14 cellular contexts compared by ENCODE assay signal in genomic region chr2:67526283-67526682, GRCh38.
DNase-seq lines count a peak whose midpoint lies in the region; TF ChIP-seq lines count a peak whose summit lies in the region.
"Had no signal": no experiment of that assay in that cellular context is flagged by ENCODE, and none has a peak within 500 bp of the region (broad histone marks: within the 10 kb centered on the region; RNA-seq: fewer than 3 reads in every experiment).

No MANE protein-coding gene starts in this region.

- H4K20me1 ChIP-seq in osteoblast (ENCODE audit: insufficient read depth, low read length): no peaks in the 10 kb centered on the region

- H3K4me3 ChIP-seq in NB4 (ENCODE audit: low read depth, low read length) (no peak overlapping the region), fibroblast of mammary gland (ENCODE audit: control insufficient read depth, low read depth, low read length) (no peak overlapping the region), osteoblast (ENCODE audit: insufficient read depth, low read length) (no peak overlapping the region)

- H3K9me3 ChIP-seq in osteoblast (ENCODE audit: low read depth, low read length): no peaks in the 10 kb centered on the region

- H3K36me3 ChIP-seq in osteoblast (ENCODE audit: insufficient read depth, low read length): no peaks in the 10 kb centered on the region

- no peaks in the 10 kb centered on the region for H3K4me1 ChIP-seq in osteoblast (ENCODE audit: insufficient read depth, low read length)

- H3K27ac ChIP-seq in osteoblast (ENCODE audit: low read depth, low read length): peak overlapping the region; percentile 38
- H3K27ac ChIP-seq: RWPE1 had no signal

- H3K27me3 ChIP-seq in osteoblast (ENCODE audit: insufficient read depth, low read length): no peaks in the 10 kb centered on the region

- H3K79me2 ChIP-seq in osteoblast (ENCODE audit: insufficient read depth, low read length): no peaks in the 10 kb centered on the region

- TF ChIP-seq CTCF in NB4 (IDR thresholded peaks at IDR 0.05; ENCODE audit: low read depth, low read length): no peak
- no peak for TF ChIP-seq CTCF in fibroblast of mammary gland (conservative IDR thresholded peaks at IDR 0.05; ENCODE audit: control insufficient read depth, insufficient read depth, low read depth, low read length)
- TF ChIP-seq CTCF in osteoblast (IDR thresholded peaks at IDR 0.05; ENCODE audit: extremely low read depth, low read depth, low read length): no peak

- no peak for TF ChIP-seq POLR2A in NB4 (IDR thresholded peaks at IDR 0.05; ENCODE audit: extremely low read depth, insufficient read length)

- H3K4me2 ChIP-seq in osteoblast (ENCODE audit: insufficient read depth, low read length): peak overlapping the region; percentile 11

- DNase-seq in AG20443 (ENCODE audit: low spot score) (peak; percentile 39), NB4 (ENCODE audit: low read depth) (peak; percentile 4), fibroblast of mammary gland (ENCODE audit: low read depth) (peak; percentile 94), osteoblast (ENCODE audit: insufficient read length, low spot score, missing footprints) (no peak), DMS53 treated with DMSO at 0.1 percent for 48 hours (lab: John Stamatoyannopoulos, UW; ENCODE audit: unreplicated experiment) (no peak), NCI-H446 (lab: John Stamatoyannopoulos, UW) (no peak), OCI-M1 (lab: John Stamatoyannopoulos, UW) (no peak)
- no peak for DNase-seq in stimulated activated CD4-positive, alpha-beta T cell treated with anti-CD3 and anti-CD28 coated beads, Interleukin-4, amount 100 ng/mL, for 1 hour
- DNase-seq: activated CD4-positive, alpha-beta T cell treated with anti-CD3 and anti-CD28 coated beads for 36 hours; foreskin melanocyte; NCI-H526; stimulated activated CD4-positive, alpha-beta T cell treated with anti-CD3 and anti-CD28 coated beads, Interleukin-2, amount 100 ng/mL, for 24 hours; T-helper 17 cell had no signal

- no peak overlapping the region for H2AFZ ChIP-seq in osteoblast (ENCODE audit: low read length)

Comparison
In these comparisons a context has a peak if more than half of its experiments do, and no peak if none do; other contexts are left out.
1. DNase-seq: peak in AG20443 (single experiment), NB4 (single experiment) and fibroblast of mammary gland (single experiment); none in osteoblast (single experiment), stimulated activated CD4-positive, alpha-beta T cell treated with anti-CD3 and anti-CD28 coated beads, Interleukin-4, amount 100 ng/mL, for 1 hour (single experiment), DMS53 treated with DMSO at 0.1 percent for 48 hours (single experiment), NCI-H446 (0 of 2) and OCI-M1 (single experiment).